ENCODE assay signal across 21 cellular contexts in genomic region chr1:52532732-52533327, GRCh38. TPM values are rescaled to one million over a fixed set of nuclear protein-coding genes. Genes with fewer than 3 reads are reported as not detected.
DNase-seq lines count a peak whose midpoint lies in the region; ATAC-seq, FAIRE-seq and TF ChIP-seq lines count a peak whose summit lies in the region.
"Had no signal": no experiment of that assay in that cellular context is flagged by ENCODE, and none has a peak within 500 bp of the region (broad histone marks: within the 10 kb centered on the region; RNA-seq: fewer than 3 reads in every experiment).

No MANE protein-coding gene starts in this region.

- no peak for TF ChIP-seq RAD21 in HepG2 (CRISPR knock-in tag; IDR thresholded peaks at IDR 0.05)

- intact Hi-C loops in HepG2 (cut with micrococcal nuclease; ENCODE audit: unreplicated experiment) (no loop called here), right lobe of liver (cut with DNase I) (no loop called here), psoas muscle (cut with DNase I) (no loop called here)
- intact Hi-C loops in CD8-positive, alpha-beta T cell (cut with DNase I, micrococcal nuclease) = no loop called here

- H3K4me2 ChIP-seq in HepG2 (ENCODE audit: low read depth, low read length) (no peak overlapping the region), mesendoderm (ENCODE audit: low read length) (no peak overlapping the region)

- H3K27ac ChIP-seq in HepG2 (ENCODE audit: extremely low read length, insufficient read depth, low read length) = no peak overlapping the region
- H3K27ac ChIP-seq in right lobe of liver = no peak overlapping the region
- H3K27ac ChIP-seq in CD8-positive, alpha-beta T cell (ENCODE audit: low read depth, low read length) = no peak overlapping the region
- H3K27ac ChIP-seq in psoas muscle = no peak overlapping the region
- H3K27ac ChIP-seq in mesendoderm (ENCODE audit: low read depth, low read length) = no peak overlapping the region
- H3K27ac ChIP-seq: gastroesophageal sphincter, stomach had no signal

- TF ChIP-seq POLR2A in HepG2 (IDR thresholded peaks at IDR 0.05; ENCODE audit: insufficient read depth in 1 of 2, low read depth in 2 of 2, low read length in 2 of 2) (no peak), right lobe of liver (IDR thresholded peaks at IDR 0.05) (no peak)

- no peak for TF ChIP-seq CTCF in HepG2 (CRISPR knock-in tag; IDR thresholded peaks at IDR 0.05)
- TF ChIP-seq CTCF in right lobe of liver (IDR thresholded peaks at IDR 0.05) = no peak
- TF ChIP-seq CTCF in CD8-positive, alpha-beta T cell (IDR thresholded peaks at IDR 0.05) = no peak
- no peak for TF ChIP-seq CTCF in psoas muscle (IDR thresholded peaks at IDR 0.05)

- no peak overlapping the region for H3K4me3 Mint-ChIP-seq in activated naive CD8-positive, alpha-beta T cell treated with anti-CD3 and anti-CD28 coated beads for 36 hours
- no peak overlapping the region for H3K4me3 Mint-ChIP-seq in CD8-positive, alpha-beta T cell
- H3K4me3 Mint-ChIP-seq: brain had no signal

- H4K5ac ChIP-seq in mesendoderm (ENCODE audit: low read length) = no peak overlapping the region

- no peak overlapping the region for H3K18ac ChIP-seq in mesendoderm (ENCODE audit: low read length)

- POLR2A ChIA-PET in HepG2 (lab: Yijun Ruan, JAX) = no interaction called here
- POLR2A ChIA-PET in CD8-positive, alpha-beta T cell (lab: Charles Lee) = no interaction called here

- peaks cover 10% of the 10 kb centered on the region for H3K79me1 ChIP-seq in mesendoderm (ENCODE audit: low read length)

- no peak overlapping the region for H2BK120ac ChIP-seq in mesendoderm (ENCODE audit: low read depth, low read length)

- no peak overlapping the region for H2BK15ac ChIP-seq in mesendoderm (replicated peaks; ENCODE audit: low read depth)

- no peaks in the 10 kb centered on the region for H3K27me3 ChIP-seq in HepG2 (ENCODE audit: control insufficient read depth in 1 of 2, insufficient read depth in 2 of 2, low read length in 2 of 2)
- H3K27me3 ChIP-seq in right lobe of liver = no peaks in the 10 kb centered on the region
- H3K27me3 ChIP-seq in CD8-positive, alpha-beta T cell (ENCODE audit: insufficient read depth, low read length) = no peaks in the 10 kb centered on the region
- no peaks in the 10 kb centered on the region for H3K27me3 ChIP-seq in psoas muscle (ENCODE audit: insufficient read depth in 3 of 3, low read length in 2 of 3)
- no peaks in the 10 kb centered on the region for H3K27me3 ChIP-seq in mesendoderm (ENCODE audit: insufficient read depth, low read length, poor library complexity)
- H3K27me3 ChIP-seq: gastroesophageal sphincter, stomach had no signal

- TF ChIP-seq EP300 in HepG2 (IDR thresholded peaks at IDR 0.05; ENCODE audit: low read depth in 2 of 2, low read length in 2 of 2) = no peak
- TF ChIP-seq EP300 in HepG2 (CRISPR knock-in tag; IDR thresholded peaks at IDR 0.05; ENCODE audit: borderline replicate concordance) = no peak

- H2AK5ac ChIP-seq in mesendoderm (ENCODE audit: low read length) = no peak overlapping the region

- H4K20me1 ChIP-seq in HepG2 (ENCODE audit: insufficient read depth, low read length) = peaks cover 18% of the 10 kb centered on the region

- no peak for DNase-seq in HepG2 (ENCODE audit: low spot score)
- no peak for DNase-seq in right lobe of liver
- DNase-seq in NOMO-1 treated with DMSO at 0.1 percent for 48 hours (lab: John Stamatoyannopoulos, UW; ENCODE audit: unreplicated experiment) = peak; percentile 64
- no peak for DNase-seq in activated naive CD8-positive, alpha-beta T cell treated with anti-CD3 and anti-CD28 coated beads for 36 hours
- no peak for DNase-seq in CD8-positive, alpha-beta T cell
- no peak for DNase-seq in psoas muscle
- DNase-seq in mesendoderm = no peak
- DNase-seq in HuH-7.5 (ENCODE audit: low spot score) = no peak
- DNase-seq: ACHN; activated CD8-positive, alpha-beta memory T cell treated with anti-CD3 and anti-CD28 coated beads, Interleukin-2, amount 50 U/mL, for 48 hours; activated naive CD4-positive, alpha-beta T cell; COR-L47; cortex of kidney; HCEC 1CT; NCI-H187 treated with DMSO at 0.1 percent for 48 hours; stomach; T-helper 1 cell had no signal

- H3K23ac ChIP-seq in mesendoderm (ENCODE audit: low read length) = no peak overlapping the region

- CTCF ChIA-PET in HepG2 (lab: Yijun Ruan, JAX; ENCODE audit: low intra/inter-chr PET ratio, low total read pairs) = no interaction called here
- CTCF ChIA-PET in CD8-positive, alpha-beta T cell (lab: Charles Lee) = interaction anchor here (1.2 kb wide), 2 partner anchors 10 to 12 kb away, joined by 3 to 4 read pairs; no protein-coding TSS in a partner anchor

- no TSS peak for BruUV-seq in HepG2 (replicated peaks; lab: Mats Ljungman, UMichigan)

- H3K36me3 Mint-ChIP-seq in activated naive CD8-positive, alpha-beta T cell treated with anti-CD3 and anti-CD28 coated beads for 36 hours = peaks cover 38% of the 10 kb centered on the region
- H3K36me3 Mint-ChIP-seq in CD8-positive, alpha-beta T cell = peaks cover 33% of the 10 kb centered on the region

- H3K4me1 Mint-ChIP-seq in activated naive CD8-positive, alpha-beta T cell treated with anti-CD3 and anti-CD28 coated beads for 36 hours = peaks cover 45% of the 10 kb centered on the region
- peaks cover 60% of the 10 kb centered on the region for H3K4me1 Mint-ChIP-seq in CD8-positive, alpha-beta T cell (ENCODE audit: low read depth)

- no peak overlapping the region for H2AFZ ChIP-seq in HepG2 (ENCODE audit: low read length)

- H3K4ac ChIP-seq in mesendoderm (ENCODE audit: low read depth, low read length) = no peak overlapping the region

- no peak overlapping the region for H2BK5ac ChIP-seq in mesendoderm (ENCODE audit: low read length)

- H3K79me2 ChIP-seq in HepG2 (ENCODE audit: insufficient read depth, low read length) (peaks cover 85% of the 10 kb centered on the region), mesendoderm (ENCODE audit: control insufficient read depth, insufficient read depth, low read length) (peaks cover 8% of the 10 kb centered on the region)

- no peak for FAIRE-seq in HepG2 (lab: Jason Lieb, UNC)
- FAIRE-seq: urothelium cell line had no signal

- in situ Hi-C loops in HepG2 (cut with HindIII; ENCODE audit: extremely low pct_ligation_motif_present, low pct_unique_long_range_greater_than_20kb) = no loop called here

- H3K4me3 ChIP-seq in HepG2 (replicated peaks in 1 of 3; ENCODE audit: insufficient read depth in 1 of 3, low read depth in 2 of 3, low read length in 3 of 3) = no peak overlapping the region
- no peak overlapping the region for H3K4me3 ChIP-seq in right lobe of liver
- no peak overlapping the region for H3K4me3 ChIP-seq in CD8-positive, alpha-beta T cell (ENCODE audit: low read depth, low read length)
- H3K4me3 ChIP-seq in psoas muscle = no peak overlapping the region
- H3K4me3 ChIP-seq in mesendoderm (ENCODE audit: low read length) = no peak overlapping the region
- H3K4me3 ChIP-seq: gastroesophageal sphincter, stomach had no signal

- H3K27me3 Mint-ChIP-seq in activated naive CD8-positive, alpha-beta T cell treated with anti-CD3 and anti-CD28 coated beads for 36 hours = no peaks in the 10 kb centered on the region
- no peaks in the 10 kb centered on the region for H3K27me3 Mint-ChIP-seq in CD8-positive, alpha-beta T cell (ENCODE audit: low read depth)
- H3K27me3 Mint-ChIP-seq: brain, progenitor cell of endocrine pancreas had no signal

- peaks cover 10% of the 10 kb centered on the region; the same call in 1 of the 2 replicates for H3K4me1 ChIP-seq in HepG2 (ENCODE audit: insufficient read depth, low read length)
- no peaks in the 10 kb centered on the region for H3K4me1 ChIP-seq in right lobe of liver
- H3K4me1 ChIP-seq in CD8-positive, alpha-beta T cell (ENCODE audit: insufficient read depth, low read length) = no peaks in the 10 kb centered on the region
- peaks cover 30% of the 10 kb centered on the region for H3K4me1 ChIP-seq in psoas muscle
- no peaks in the 10 kb centered on the region for H3K4me1 ChIP-seq in mesendoderm (ENCODE audit: control insufficient read depth, low read depth, low read length)

- no peak overlapping the region for H4K8ac ChIP-seq in mesendoderm (ENCODE audit: low read depth, low read length)

- WGBS in HepG2 (ENCODE audit: low lambda C conversion rate) = 99% methylated on average over 2 of the region's 2 CpGs
- WGBS in right lobe of liver (ENCODE audit: insufficient coverage, low coverage, low lambda C conversion rate, missing lambda C conversion rate) = 79% methylated on average over 2 of the region's 2 CpGs
- 95 to 98% (median 97%) methylated on average over 2 of the region's 2 CpGs for WGBS in psoas muscle, 3 donors
- no CpG with 5 or more reads among the region's 2 CpGs for WGBS in mesendoderm (ENCODE audit: extremely low coverage, insufficient coverage, low lambda C conversion rate)

- H3K9ac ChIP-seq in HepG2 (ENCODE audit: insufficient read depth, low read depth, low read length) (no peak overlapping the region), mesendoderm (ENCODE audit: low read length) (no peak overlapping the region)

- ATAC-seq in HepG2 = no peak
- no peak for ATAC-seq in right lobe of liver
- no peak for ATAC-seq in CD8-positive, alpha-beta T cell
- ATAC-seq in psoas muscle = no peak
- ATAC-seq: gastroesophageal sphincter had no signal

- H3K36me3 ChIP-seq in HepG2 (replicated peaks in 1 of 2; ENCODE audit: control insufficient read depth in 1 of 2, insufficient read depth in 2 of 2, low read length in 2 of 2) (peaks cover 0 to 2% of the 10 kb centered on the region in 2 experiments; a peak in 1 of 5 replicates), right lobe of liver (peaks cover 0 to under 1% (median 0%) of the 10 kb centered on the region in 4 donors), psoas muscle (ENCODE audit: insufficient read depth in 1 of 2, low read depth in 1 of 2) (peaks cover 0 to 5% of the 10 kb centered on the region in 2 donors), mesendoderm (ENCODE audit: control insufficient read depth, insufficient read depth, low read length) (no peaks in the 10 kb centered on the region)
- H3K36me3 ChIP-seq in CD8-positive, alpha-beta T cell (ENCODE audit: insufficient read depth, low read length) = no peaks in the 10 kb centered on the region

- H3K9me3 ChIP-seq in HepG2 (ENCODE audit: low read length) (peaks cover 9% of the 10 kb centered on the region), right lobe of liver (peaks cover 0 to 3% (median 0%) of the 10 kb centered on the region in 4 donors), psoas muscle (peaks cover 10% of the 10 kb centered on the region)
- H3K9me3 ChIP-seq in CD8-positive, alpha-beta T cell (ENCODE audit: low read length) = no peaks in the 10 kb centered on the region

- H3K27ac Mint-ChIP-seq in activated naive CD8-positive, alpha-beta T cell treated with anti-CD3 and anti-CD28 coated beads for 36 hours = peak overlapping the region; percentile 4
- H3K27ac Mint-ChIP-seq in CD8-positive, alpha-beta T cell = no peak overlapping the region
- H3K27ac Mint-ChIP-seq: progenitor cell of endocrine pancreas had no signal

- no peak overlapping the region for H3K56ac ChIP-seq in mesendoderm (ENCODE audit: low read length)

- peaks cover 12% of the 10 kb centered on the region for H3K9me3 Mint-ChIP-seq in activated naive CD8-positive, alpha-beta T cell treated with anti-CD3 and anti-CD28 coated beads for 36 hours
- peaks cover 10% of the 10 kb centered on the region for H3K9me3 Mint-ChIP-seq in CD8-positive, alpha-beta T cell

RNA-seq across cellular contexts. Expression of gene TUT4, which starts 20.1 kb away (rescaled TPM):
- total RNA-seq in HepG2 (2016; rRNA removed; fragmentation: Illumina TruSeq; extraction: Trizol) = 44.7 and 47.8 TPM in 2 replicates
- 31.1 and 33.0 TPM in 2 replicates for total RNA-seq in HepG2 (2016; cell fraction: cytosol; rRNA removed; fragmentation: Illumina TruSeq; extraction: Trizol; ENCODE audit: low read depth)
- total RNA-seq in HepG2 (2016; cell fraction: insoluble cytoplasmic fraction; rRNA removed; fragmentation: Illumina TruSeq; extraction: Trizol) = 42.5 and 43.3 TPM in 2 replicates
- total RNA-seq in HepG2 (2016; cell fraction: membrane; rRNA removed; fragmentation: Illumina TruSeq; extraction: Trizol) = 26.5 and 32.0 TPM in 2 replicates
- total RNA-seq in HepG2 (2016; cell fraction: nucleus; rRNA removed; fragmentation: Illumina TruSeq; extraction: Trizol) = 84.6 and 87.9 TPM in 2 replicates
- polyA plus RNA-seq in HepG2 (2011; rRNA removed) = 52.8 and 53.5 TPM in 2 replicates
- polyA plus RNA-seq in HepG2 (2011; cell fraction: cytosol; rRNA removed) = 17.7 and 21.7 TPM in 2 replicates
- polyA plus RNA-seq in HepG2 (2011; cell fraction: nucleus; rRNA removed) = 158 and 159 TPM in 2 replicates
- 49.2 and 50.3 TPM in 2 replicates for polyA plus RNA-seq in HepG2 (2012)
- 1.9 and 2.0 TPM in 2 replicates for polyA plus RNA-seq in HepG2 (2016; cell fraction: cytosol; fragmentation: Illumina TruSeq; extraction: Trizol; ENCODE audit: low read depth)
- 40.8 and 44.0 TPM in 2 replicates for polyA plus RNA-seq in HepG2 (2016; cell fraction: insoluble cytoplasmic fraction; fragmentation: Illumina TruSeq; extraction: Trizol; ENCODE audit: low read depth)
- 5.7 and 9.2 TPM in 2 replicates for polyA plus RNA-seq in HepG2 (2016; cell fraction: membrane; fragmentation: Illumina TruSeq; extraction: Trizol; ENCODE audit: low read depth)
- polyA plus RNA-seq in HepG2 (2016; cell fraction: nucleus; fragmentation: Illumina TruSeq; extraction: Trizol; ENCODE audit: insufficient read depth, low read depth) = 169 and 172 TPM in 2 replicates
- 33.2 and 43.4 TPM in 2 replicates for polyA minus RNA-seq in HepG2 (2011; rRNA and poly(A)+ RNA removed; ENCODE audit: low replicate concordance)
- 22.4 and 27.4 TPM in 2 replicates for polyA minus RNA-seq in HepG2 (2011; cell fraction: cytosol; rRNA and poly(A)+ RNA removed)
- polyA minus RNA-seq in HepG2 (2011; cell fraction: nucleus; rRNA and poly(A)+ RNA removed) = 128 and 167 TPM in 2 replicates
- 10 to 100 TPM; 16.1 to 33.0 (median 22.8) TPM for total RNA-seq in right lobe of liver
- total RNA-seq in activated naive CD8-positive, alpha-beta T cell treated with anti-CD3 and anti-CD28 coated beads for 36 hours = 10 to 100 TPM; 56.7 to 58.2 TPM
- 100 to 1,000 TPM; 133 to 134 TPM for total RNA-seq in CD8-positive, alpha-beta T cell
- total RNA-seq in psoas muscle = 10 to 100 TPM; 44.3 to 70.5 (median 54.6) TPM
- polyA plus RNA-seq in psoas muscle = 10 to 100 TPM; 13.3 to 50.8 (median 38.2) TPM
- polyA plus RNA-seq in mesendoderm (2013, experiment 1 of 2) = 25.3 TPM
- 25.7 TPM for polyA plus RNA-seq in mesendoderm (2013, experiment 2 of 2)
